8 cellular contexts compared by ENCODE assay signal in genomic region chr16:74296120-74296464, GRCh38. TPM values are rescaled to one million over a fixed set of nuclear protein-coding genes. Genes with fewer than 3 reads are reported as not detected.
DNase-seq lines count a peak whose midpoint lies in the region; ATAC-seq, FAIRE-seq and TF ChIP-seq lines count a peak whose summit lies in the region.

No MANE protein-coding gene starts in this region.

- H3K27me3 ChIP-seq in spleen (replicated peaks in 1 of 7) = no peaks in the 10 kb centered on the region

- no peak for DNase-seq in Right ventricle myocardium superior
- no peak for DNase-seq in cardiac septum (ENCODE audit: low spot score)
- DNase-seq in left ventricle myocardium superior = no peak
- DNase-seq in spleen = no peak
- DNase-seq in GM12892 (ENCODE audit: insufficient read length) = no peak
- no peak for DNase-seq in NCI-H524 treated with DMSO at 0.1 percent for 48 hours (lab: John Stamatoyannopoulos, UW)

- FAIRE-seq in GM12892 (lab: Jason Lieb, UNC) = no peak

- no peak for TF ChIP-seq POLR2A in spleen (IDR thresholded peaks at IDR 0.05)
- TF ChIP-seq POLR2A in GM12892 (IDR thresholded peaks at IDR 0.05; ENCODE audit: low read depth, low read length) = no peak

- intact Hi-C loops in Right ventricle myocardium superior (cut with DNase I) (no loop called here), cardiac septum (cut with DNase I) (loop anchor here (5.0 kb wide), 2 partner anchors 71 to 311 kb away; partner anchors contain the start of gene GLG1), left ventricle myocardium superior (cut with micrococcal nuclease) (no loop called here), spleen (cut with DNase I; ENCODE audit: low total_unique reads) (no loop called here)

- peak overlapping the region; percentile 75 to 99 (median 92) for H3K4me3 ChIP-seq in spleen

- no peak for TF ChIP-seq CTCF in VCaP (conservative IDR thresholded peaks at IDR 0.05)
- TF ChIP-seq CTCF in spleen (IDR thresholded peaks at IDR 0.05 in 8 of 11, conservative IDR thresholded peaks at IDR 0.05 in 3 of 11) = no peak

- H3K36me3 ChIP-seq in spleen = peaks cover 0 to 31% (median 19%) of the 10 kb centered on the region in 6 donors

- peak; percentile 2 for ATAC-seq in Right ventricle myocardium superior (ENCODE audit: poor library complexity)
- ATAC-seq in HG03159 (IDR thresholded peaks at IDR 0.05; ENCODE audit: unreplicated experiment) = peak; percentile 8
- ATAC-seq in left ventricle myocardium superior = peak; percentile 2

- H3K4me1 ChIP-seq in spleen = peaks cover 18 to 55% (median 39%) of the 10 kb centered on the region in 6 donors

- peaks cover 0 to 10% (median 9%) of the 10 kb centered on the region in 8 donors for H3K9me3 ChIP-seq in spleen

- 0 to 2% (median 1%) methylated on average over 10 of the region's 10 CpGs for WGBS in spleen, 5 donors

- H3K27ac ChIP-seq in VCaP (peak overlapping the region; percentile 92), spleen (peak overlapping the region; percentile 87 to 98 (median 96))

RNA-seq across cellular contexts. Expression of gene PSMD7, which starts 0.5 kb away (rescaled TPM):
- total RNA-seq in Right ventricle myocardium superior (137 TPM), cardiac septum (127 TPM), left ventricle myocardium superior (129 TPM), spleen (10 to 100 TPM; 41.2 to 61.1 (median 58.6) TPM)
- 10 to 100 TPM; 40.5 to 50.6 (median 42.9) TPM for polyA plus RNA-seq in spleen
- 78.5 TPM for polyA plus RNA-seq in GM12892 (2012; ENCODE audit: missing spikeins)
